Comparison of ENCODE assay signal across 21 cellular contexts in the genomic region with DNA sequence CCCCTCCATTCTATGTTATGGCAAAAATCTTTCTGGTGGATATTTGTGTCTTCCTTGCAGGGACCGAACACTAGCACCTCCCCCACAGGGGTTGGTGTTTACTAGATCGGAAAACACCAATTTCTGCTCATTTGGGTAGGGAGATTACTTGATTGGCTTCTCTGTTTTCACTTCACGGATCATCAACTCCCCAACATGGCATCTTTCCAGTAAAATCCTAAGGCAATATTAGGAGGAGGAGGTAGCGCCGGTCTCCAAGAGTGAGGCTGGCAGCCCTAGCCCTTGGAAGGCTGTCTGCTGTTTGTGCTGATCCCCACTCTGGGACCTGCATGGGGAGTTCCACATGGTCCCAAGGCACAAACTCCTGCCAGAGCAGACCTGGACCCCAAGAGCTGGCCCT. TPM values are rescaled to one million over a fixed set of nuclear protein-coding genes. Genes with fewer than 3 reads are reported as not detected.
DNase-seq lines count a peak whose midpoint lies in the region; ATAC-seq and TF ChIP-seq lines count a peak whose summit lies in the region.
"Had no signal": no experiment of that assay in that cellular context is flagged by ENCODE, and none has a peak within 500 bp of the region (broad histone marks: within the 10 kb centered on the region; RNA-seq: fewer than 3 reads in every experiment).

No MANE protein-coding gene starts in this region.

- H3K27ac Mint-ChIP-seq in GM23338 = no peak overlapping the region; the same call in 1 of the 2 replicates
- peak overlapping the region; percentile 85 for H3K27ac Mint-ChIP-seq in WTC11

- H3F3A ChIP-seq in GM23338 (replicated peaks; ENCODE audit: low read depth) = peaks cover 83% of the 10 kb centered on the region

- H3K27me3 Mint-ChIP-seq in GM23338 (ENCODE audit: insufficient read depth, low read depth, poor library complexity) (peaks cover 29% of the 10 kb centered on the region), WTC11 (ENCODE audit: low read depth) (no peaks in the 10 kb centered on the region)

- no peaks in the 10 kb centered on the region; the same call in 1 of the 2 replicates for H3K9me2 ChIP-seq in GM23338 (ENCODE audit: insufficient read depth)

- POLR2A ChIA-PET in A673 (lab: Charles Lee; ENCODE audit: low non-redundant PET) = no interaction called here
- POLR2A ChIA-PET in WTC11 (lab: Charles Lee) = no interaction called here

- H3K4me3 Mint-ChIP-seq in GM23338 (no peak overlapping the region), WTC11 (no peak overlapping the region)
- H3K4me3 Mint-ChIP-seq: CD4-positive, alpha-beta memory T cell had no signal

- TF ChIP-seq EP300 in gastroesophageal sphincter (IDR thresholded peaks at IDR 0.05) (no peak), sigmoid colon (IDR thresholded peaks at IDR 0.05) (no peak)

- no peak overlapping the region for H3K27ac ChIP-seq in A673 (ENCODE audit: low read depth, low read length, poor library complexity, severe bottlenecking)
- peak overlapping the region; percentile 85; the same call in 1 of the 2 replicates for H3K27ac ChIP-seq in GM23338 (ENCODE audit: low read depth)
- no peak overlapping the region for H3K27ac ChIP-seq in gastroesophageal sphincter
- H3K27ac ChIP-seq in sigmoid colon = no peak overlapping the region
- H3K27ac ChIP-seq: A549, BLaER1, GM23248, Peyer's patch had no signal

- H3K36me3 Mint-ChIP-seq in GM23338 (ENCODE audit: low read depth) = peaks cover 100% of the 10 kb centered on the region
- H3K36me3 Mint-ChIP-seq in WTC11 = peaks cover 100% of the 10 kb centered on the region
- H3K36me3 Mint-ChIP-seq: CD4-positive, alpha-beta memory T cell had no signal

- H3K27me3 ChIP-seq in A673 (replicated peaks; ENCODE audit: insufficient read depth, low read depth, low read length, poor library complexity) (no peaks in the 10 kb centered on the region), GM23338 (ENCODE audit: insufficient read depth) (no peaks in the 10 kb centered on the region), gastroesophageal sphincter (no peaks in the 10 kb centered on the region), sigmoid colon (no peaks in the 10 kb centered on the region)
- H3K27me3 ChIP-seq: BLaER1, Peyer's patch had no signal

- ATAC-seq in GM23338 = no peak
- no peak for ATAC-seq in WTC11
- ATAC-seq in gastroesophageal sphincter = no peak
- ATAC-seq: A549, HepG2 had no signal

- H3K4me2 ChIP-seq in GM23338 = no peak overlapping the region
- H3K4me2 ChIP-seq: A549, BLaER1 had no signal

- DNase-seq in A673 (ENCODE audit: low spot score) (peak; percentile 25), GM23338 (ENCODE audit: low spot score) (no peak), NCI-H2029 (lab: John Stamatoyannopoulos, UW) (peak; percentile 29), WTC11 (ENCODE audit: low spot score) (no peak), sigmoid colon (no peak), D341Med (ENCODE audit: low spot score) (no peak)
- no peak for DNase-seq in stimulated activated CD8-positive, alpha-beta memory T cell treated with anti-CD3 and anti-CD28 coated beads, Interleukin-4, amount 100 ng/mL, for 48 hours
- DNase-seq: Calu3; CD4-positive, alpha-beta memory T cell; DND-41; GM23248; KG1; NCI-H1436 treated with DMSO at 0.1 percent for 48 hours; NCI-H2227 treated with DMSO at 0.1 percent for 48 hours; NCI-H524; NK-92 treated with Interleukin-12 subunit alpha and Interleukin-12 subunit beta, amount 100 ng/mL, for 24 hours had no signal

- 82 to 100% methylated on average over 2 to 3 of the region's 5 CpGs for WGBS in gastroesophageal sphincter (ENCODE audit: low coverage in 1 of 2), 2 donors
- WGBS in sigmoid colon, 2 donors = 92% methylated on average over 5 of the region's 5 CpGs

- H3K36me3 ChIP-seq in A673 (ENCODE audit: insufficient read depth, low read length, poor library complexity, severe bottlenecking) = no peaks in the 10 kb centered on the region
- H3K36me3 ChIP-seq in GM23338 (ENCODE audit: insufficient read depth) = peaks cover 96% of the 10 kb centered on the region
- no peaks in the 10 kb centered on the region for H3K36me3 ChIP-seq in gastroesophageal sphincter
- H3K36me3 ChIP-seq in sigmoid colon = no peaks in the 10 kb centered on the region
- H3K36me3 ChIP-seq: Peyer's patch had no signal

- intact Hi-C loops in A673 (cut with micrococcal nuclease; ENCODE audit: unreplicated experiment) = no loop called here
- intact Hi-C loops in sigmoid colon (cut with DNase I) = no loop called here

- CTCF ChIA-PET in A673 (lab: Charles Lee) = no interaction called here
- CTCF ChIA-PET in WTC11 (lab: Charles Lee) = no interaction called here

- no peaks in the 10 kb centered on the region for H3K9me3 Mint-ChIP-seq in GM23338
- H3K9me3 Mint-ChIP-seq in WTC11 = no peaks in the 10 kb centered on the region

- H3K4me1 ChIP-seq in A673 (ENCODE audit: insufficient read depth, low read length, poor library complexity, severe bottlenecking) (no peaks in the 10 kb centered on the region), GM23338 (ENCODE audit: insufficient read depth) (peaks cover 52% of the 10 kb centered on the region), gastroesophageal sphincter (no peaks in the 10 kb centered on the region), sigmoid colon (no peaks in the 10 kb centered on the region)
- H3K4me1 ChIP-seq: Peyer's patch had no signal

- H3K79me2 ChIP-seq in GM23338 (replicated peaks; ENCODE audit: insufficient read depth) = peaks cover 37% of the 10 kb centered on the region

- no peaks in the 10 kb centered on the region for H3K9me3 ChIP-seq in A673 (ENCODE audit: low read depth, low read length, poor library complexity, severe bottlenecking)
- H3K9me3 ChIP-seq in gastroesophageal sphincter = no peaks in the 10 kb centered on the region
- H3K9me3 ChIP-seq in sigmoid colon = no peaks in the 10 kb centered on the region
- H3K9me3 ChIP-seq: A549, BLaER1, Peyer's patch had no signal

- BruUV-seq in A673 (replicated peaks; lab: Mats Ljungman, UMichigan) = no TSS peak

- peaks cover 66% of the 10 kb centered on the region for H3K4me1 Mint-ChIP-seq in GM23338
- peaks cover 81% of the 10 kb centered on the region for H3K4me1 Mint-ChIP-seq in WTC11
- H3K4me1 Mint-ChIP-seq: CD4-positive, alpha-beta memory T cell had no signal

- H4K20me1 ChIP-seq in GM23338 (replicated peaks; ENCODE audit: insufficient read depth) = peaks cover 63% of the 10 kb centered on the region
- H4K20me1 ChIP-seq: BLaER1 had no signal

- no peak overlapping the region for H3K4me3 ChIP-seq in A673 (ENCODE audit: low read depth, low read length, poor library complexity, severe bottlenecking)
- H3K4me3 ChIP-seq in GM23338 = no peak overlapping the region
- H3K4me3 ChIP-seq in gastroesophageal sphincter = no peak overlapping the region
- H3K4me3 ChIP-seq in sigmoid colon = no peak overlapping the region
- H3K4me3 ChIP-seq: A549, BLaER1, GM23248, Peyer's patch had no signal

- TF ChIP-seq POLR2A in gastroesophageal sphincter (IDR thresholded peaks at IDR 0.05) (no peak), sigmoid colon (IDR thresholded peaks at IDR 0.05) (no peak)

- H2AFZ ChIP-seq in GM23338 = no peak overlapping the region
- H2AFZ ChIP-seq: GM23248 had no signal

- TF ChIP-seq CTCF in A673 (conservative IDR thresholded peaks at IDR 0.05; ENCODE audit: low read depth, low read length) (no peak), GM23338 (conservative IDR thresholded peaks at IDR 0.05; ENCODE audit: low read depth in 2 of 2) (no peak), WTC11 (IDR thresholded peaks at IDR 0.05) (no peak), gastroesophageal sphincter (IDR thresholded peaks at IDR 0.05) (no peak), sigmoid colon (IDR thresholded peaks at IDR 0.05) (no peak)

TF ChIP-seq in GM23338, 12 proteins besides CTCF, POLR2A, EP300 and RAD21:
- no peak for TF ChIP-seq EZH2phosphoT487 (IDR thresholded peaks at IDR 0.05; ENCODE audit: unreplicated experiment)
- TF ChIP-seq STAT1 (IDR thresholded peaks at IDR 0.05; ENCODE audit: unreplicated experiment) = no peak

TF ChIP-seq in WTC11, 78 proteins besides CTCF, POLR2A, EP300 and RAD21 (continues in another document):
- TF ChIP-seq ZNF396 (CRISPR knock-in tag; IDR thresholded peaks at IDR 0.05; ENCODE audit: borderline replicate concordance) (no peak), GABPB1 (CRISPR knock-in tag; IDR thresholded peaks at IDR 0.05) (no peak), OVOL2 (CRISPR knock-in tag; IDR thresholded peaks at IDR 0.05; ENCODE audit: borderline replicate concordance) (no peak), FOXK1 (CRISPR knock-in tag; IDR thresholded peaks at IDR 0.05) (no peak), SMAD4 (CRISPR knock-in tag; IDR thresholded peaks at IDR 0.05) (no peak), ESRRA (CRISPR knock-in tag; IDR thresholded peaks at IDR 0.05; ENCODE audit: borderline replicate concordance) (no peak)
- TF ChIP-seq, protein P1, sequence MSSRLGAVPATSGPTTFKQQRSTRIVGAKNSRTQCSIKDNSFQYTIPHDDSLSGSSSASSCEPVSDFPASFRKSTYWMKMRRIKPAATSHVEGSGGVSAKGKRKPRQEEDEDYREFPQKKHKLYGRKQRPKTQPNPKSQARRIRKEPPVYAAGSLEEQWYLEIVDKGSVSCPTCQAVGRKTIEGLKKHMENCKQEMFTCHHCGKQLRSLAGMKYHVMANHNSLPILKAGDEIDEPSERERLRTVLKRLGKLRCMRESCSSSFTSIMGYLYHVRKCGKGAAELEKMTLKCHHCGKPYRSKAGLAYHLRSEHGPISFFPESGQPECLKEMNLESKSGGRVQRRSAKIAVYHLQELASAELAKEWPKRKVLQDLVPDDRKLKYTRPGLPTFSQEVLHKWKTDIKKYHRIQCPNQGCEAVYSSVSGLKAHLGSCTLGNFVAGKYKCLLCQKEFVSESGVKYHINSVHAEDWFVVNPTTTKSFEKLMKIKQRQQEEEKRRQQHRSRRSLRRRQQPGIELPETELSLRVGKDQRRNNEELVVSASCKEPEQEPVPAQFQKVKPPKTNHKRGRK (CRISPR knock-in tag; IDR thresholded peaks at IDR 0.05; ENCODE audit: borderline replicate concordance) = no peak

RNA-seq across cellular contexts. Expression of a gene that starts 12.2 kb away (rescaled TPM):
- total RNA-seq in A673 (2021) = 2.7 and 4.3 TPM in 2 replicates
- total RNA-seq in GM23338 (2014; rRNA removed; shearing (Covaris generic)) = 305 and 381 TPM in 2 replicates
- 129 and 136 TPM in 2 replicates for polyA plus RNA-seq in GM23338 (2016; fragmentation: Nextera tagmentation; extraction: Ambion mirVana)
- total RNA-seq in WTC11 (2021) = 251 to 303 TPM (median 254 TPM) in 3 replicates
- 1 to 10 TPM in 3 of 4 donors, under 1 TPM in 1; 0.67 to 9.0 (median 1.5) TPM for total RNA-seq in gastroesophageal sphincter
- 1 to 10 TPM in 2 of 4 donors, under 1 TPM in 2; 0.16 to 2.1 (median 0.83) TPM for total RNA-seq in sigmoid colon
- under 1 TPM; under 0.01 to 0.86 (median 0.23) TPM for polyA plus RNA-seq in sigmoid colon
- total RNA-seq: CD4-positive, alpha-beta memory T cell; GM23248 had no signal

RNA-seq across cellular contexts. Expression of a gene that starts 53.2 kb away (rescaled TPM):
- total RNA-seq in A673 (2021) = 32.5 and 36.3 TPM in 2 replicates
- total RNA-seq in GM23338 (2014; rRNA removed; shearing (Covaris generic)) = 49.6 and 54.3 TPM in 2 replicates
- polyA plus RNA-seq in GM23338 (2016; fragmentation: Nextera tagmentation; extraction: Ambion mirVana) = 14.6 and 15.2 TPM in 2 replicates
- total RNA-seq in WTC11 (2021) = 38.6 to 41.7 TPM (median 40.2 TPM) in 3 replicates
- 10 to 100 TPM; 20.9 to 85.1 (median 39.0) TPM for total RNA-seq in gastroesophageal sphincter
- total RNA-seq in sigmoid colon = 10 to 100 TPM; 37.9 to 57.8 (median 44.8) TPM
- polyA plus RNA-seq in sigmoid colon = 10 to 100 TPM; 10.8 to 13.4 (median 12.9) TPM

Comparison
In these comparisons a context has a peak if more than half of its experiments do, and no peak if none do; other contexts are left out.
1. DNase-seq: peak in A673 (single experiment) and NCI-H2029 (single experiment); none in GM23338 (single experiment), WTC11 (single experiment), stimulated activated CD8-positive, alpha-beta memory T cell treated with anti-CD3 and anti-CD28 coated beads, Interleukin-4, amount 100 ng/mL, for 48 hours (single experiment), sigmoid colon (single experiment) and D341Med (single experiment).
2. RNA of a gene that starts 12.2 kb away (total RNA-seq): 305 to 381 TPM in GM23338 and 251 to 303 TPM in WTC11; 2.7 to 4.3 TPM in A673, 0.67 to 9.0 TPM in gastroesophageal sphincter and 0.16 to 2.1 TPM in sigmoid colon; every median in the first group is over 10 times any median in the second.